8 cellular contexts compared by ENCODE assay signal in the genomic region with DNA sequence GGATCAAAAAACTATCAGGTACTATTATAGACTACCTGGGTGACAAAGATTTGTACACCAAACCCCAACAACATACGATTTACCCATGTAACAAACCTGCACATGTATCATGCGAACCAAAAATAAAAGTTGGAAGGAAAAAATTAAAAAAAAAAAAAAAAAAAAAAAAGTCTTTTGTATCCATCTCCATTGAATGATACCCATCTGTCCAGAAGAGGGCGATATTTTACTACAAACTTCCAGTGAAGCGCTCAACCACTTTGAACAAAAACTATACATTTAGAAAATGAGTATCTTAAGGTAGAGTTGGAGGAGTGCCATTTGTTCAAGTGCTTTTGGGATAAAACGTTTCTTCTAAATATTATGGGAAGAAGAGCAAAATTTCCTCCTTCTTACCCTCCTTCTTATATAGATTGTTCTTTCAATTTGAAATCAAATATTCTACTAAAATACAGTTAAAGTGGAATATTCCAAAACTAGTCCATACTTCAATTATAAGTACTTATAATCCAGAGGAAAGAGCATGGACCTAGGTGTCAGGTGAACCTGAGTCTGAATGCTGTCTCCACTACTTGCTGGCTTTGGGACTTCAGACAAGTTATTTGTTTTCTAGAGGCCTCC. TPM values are rescaled to one million over a fixed set of nuclear protein-coding genes. Genes with fewer than 3 reads are reported as not detected.
DNase-seq lines count a peak whose midpoint lies in the region; ATAC-seq, FAIRE-seq and TF ChIP-seq lines count a peak whose summit lies in the region.

No MANE protein-coding gene starts in this region.

- H3K4me3 ChIP-seq in astrocyte of the cerebellum (ENCODE audit: low read depth, low read length) = no peak overlapping the region

- H3K27ac Mint-ChIP-seq in type B pancreatic cell = no peak overlapping the region

- in situ Hi-C loops in ACHN (cut with HindIII; ENCODE audit: low pct_ligation_motif_present, low pct_unique_long_range_greater_than_20kb, low sequenced_read_pairs) (no loop called here), astrocyte of the cerebellum (cut with HindIII; ENCODE audit: low sequenced_read_pairs) (no loop called here)

- TF ChIP-seq CTCF in GM12874 (IDR thresholded peaks at IDR 0.05; ENCODE audit: insufficient read depth, low read depth, low read length) (peak; percentile 32; the same call in 1 of the 2 replicates), astrocyte of the cerebellum (IDR thresholded peaks at IDR 0.05; ENCODE audit: low read depth, low read length, missing control alignments) (peak; percentile 43), type B pancreatic cell (conservative IDR thresholded peaks at IDR 0.05) (peak; percentile 84)

- no peaks in the 10 kb centered on the region for H3K9me3 Mint-ChIP-seq in type B pancreatic cell

- H3K27me3 Mint-ChIP-seq in type B pancreatic cell = no peaks in the 10 kb centered on the region

- peaks cover 13% of the 10 kb centered on the region for H3K4me1 Mint-ChIP-seq in type B pancreatic cell (ENCODE audit: unreplicated experiment)

- no peak for ATAC-seq in GM21367 (IDR thresholded peaks at IDR 0.05; ENCODE audit: unreplicated experiment)

- H3K4me3 Mint-ChIP-seq in type B pancreatic cell = no peak overlapping the region

- FAIRE-seq in islet of Langerhans (lab: Jason Lieb, UNC) = peak; percentile 93

- DNase-seq in ACHN = peak; percentile 56
- peak; percentile 73 for DNase-seq in NCI-H2171 (lab: John Stamatoyannopoulos, UW)
- DNase-seq in astrocyte of the cerebellum (ENCODE audit: low read depth) = peak; percentile 49
- no peak for DNase-seq in type B pancreatic cell (ENCODE audit: extremely low spot score, unreplicated experiment)
- DNase-seq in activated naive CD4-positive, alpha-beta T cell (lab: John Stamatoyannopoulos, UW) = no peak

- H3K36me3 Mint-ChIP-seq in type B pancreatic cell = peaks cover 15% of the 10 kb centered on the region

RNA-seq across cellular contexts. Expression of gene ARL14EP, which starts 23.3 kb away (rescaled TPM):
- total RNA-seq in type B pancreatic cell (ENCODE audit: low replicate concordance) = 21.6 and 34.5 TPM in 2 replicates

Comparison
In these comparisons a context has a peak if more than half of its experiments do, and no peak if none do; other contexts are left out.
1. DNase-seq: peak in ACHN (single experiment), NCI-H2171 (single experiment) and astrocyte of the cerebellum (single experiment); none in type B pancreatic cell (single experiment) and activated naive CD4-positive, alpha-beta T cell (0 of 4).
2. CTCF ChIP-seq: peak in every context shown above with its lines; median percentile 84 in type B pancreatic cell; 43 in astrocyte of the cerebellum; 32 in GM12874.